Comparison of ENCODE assay signal across 8 cellular contexts in the genomic region with DNA sequence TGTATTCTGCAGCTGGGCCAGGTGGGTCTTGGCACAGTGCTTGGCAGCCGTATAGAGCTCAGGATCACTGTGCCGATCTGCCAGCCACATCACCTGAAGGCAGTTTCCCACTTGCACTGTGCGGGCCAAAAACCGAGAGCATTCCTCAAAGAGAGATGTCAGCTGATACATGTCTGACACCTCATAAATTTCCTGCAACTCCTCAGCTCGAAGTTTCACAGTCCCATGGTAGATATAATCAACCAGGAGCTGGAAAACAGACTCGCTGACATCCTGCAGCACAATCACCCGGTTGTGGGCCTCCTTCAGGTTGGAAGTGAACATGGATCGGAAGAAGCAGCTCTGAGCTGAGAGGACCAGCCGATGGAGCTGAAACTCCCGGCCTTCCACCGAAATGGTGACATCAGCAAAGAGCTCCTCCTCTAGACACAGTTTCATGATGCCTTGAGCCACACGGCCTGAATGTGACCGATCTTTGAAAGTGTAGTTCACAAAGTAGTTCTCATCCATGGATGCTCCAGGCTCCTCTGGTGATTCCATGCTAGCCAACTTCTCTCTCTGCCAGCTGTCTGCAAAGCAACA. TPM values are rescaled to one million over a fixed set of nuclear protein-coding genes. Genes with fewer than 3 reads are reported as not detected.
DNase-seq lines count a peak whose midpoint lies in the region; ATAC-seq and TF ChIP-seq lines count a peak whose summit lies in the region.

No MANE protein-coding gene starts in this region.

- H3K4me1 ChIP-seq in heart left ventricle: peaks cover 9 to 50% (median 36%) of the 10 kb centered on the region in 12 donors

- peaks cover 0 to 74% (median 69%) of the 10 kb centered on the region in 9 donors for H3K36me3 ChIP-seq in heart left ventricle

- intact Hi-C loops in heart left ventricle (cut with DNase I): loop anchor here in 1 of 10 donors (2.0 to 5.0 kb wide), 2 partner anchors 25 to 100 kb away; a partner anchor contains a TSS
- intact Hi-C loops in Right ventricle myocardium superior (cut with DNase I): no loop called here

- no peaks in the 10 kb centered on the region for H3K9me3 ChIP-seq in heart left ventricle

- ATAC-seq in heart left ventricle (no peak), Right ventricle myocardium superior (ENCODE audit: poor library complexity) (no peak)

- TF ChIP-seq POLR2A in heart left ventricle (IDR thresholded peaks at IDR 0.05): no peak

- 73 to 76% (median 74%) methylated on average over 13 of the region's 13 CpGs for WGBS in heart left ventricle, 4 donors

- H3K4me1 Mint-ChIP-seq in activated naive CD8-positive, alpha-beta T cell treated with anti-CD3 and anti-CD28 coated beads for 36 hours: peaks cover 32% of the 10 kb centered on the region
- peaks cover 16% of the 10 kb centered on the region for H3K4me1 Mint-ChIP-seq in type B pancreatic cell (ENCODE audit: unreplicated experiment)

- H3K4me3 ChIP-seq in heart left ventricle: peak overlapping the region in 9 of 12 donors; percentile 76 to 100 (median 96)

- H3K27ac Mint-ChIP-seq in activated naive CD8-positive, alpha-beta T cell treated with anti-CD3 and anti-CD28 coated beads for 36 hours: no peak overlapping the region
- peak overlapping the region; percentile 99 for H3K27ac Mint-ChIP-seq in type B pancreatic cell

- no peak for TF ChIP-seq CTCF in heart left ventricle (IDR thresholded peaks at IDR 0.05)
- no peak for TF ChIP-seq CTCF in type B pancreatic cell (conservative IDR thresholded peaks at IDR 0.05)

- no peak overlapping the region for H3K27ac ChIP-seq in heart left ventricle

- H3K9me3 Mint-ChIP-seq in activated naive CD8-positive, alpha-beta T cell treated with anti-CD3 and anti-CD28 coated beads for 36 hours: no peaks in the 10 kb centered on the region
- H3K9me3 Mint-ChIP-seq in type B pancreatic cell: no peaks in the 10 kb centered on the region

- H3K36me3 Mint-ChIP-seq in activated naive CD8-positive, alpha-beta T cell treated with anti-CD3 and anti-CD28 coated beads for 36 hours: peaks cover 41% of the 10 kb centered on the region
- H3K36me3 Mint-ChIP-seq in type B pancreatic cell: peaks cover 26% of the 10 kb centered on the region

- DNase-seq in heart left ventricle (no peak), Right ventricle myocardium superior (no peak), left kidney (ENCODE audit: low read depth, low spot score) (peak; percentile 45), type B pancreatic cell (ENCODE audit: extremely low spot score, unreplicated experiment) (no peak), germinal center (ENCODE audit: low spot score) (no peak)
- no peak for DNase-seq in activated naive CD8-positive, alpha-beta T cell treated with anti-CD3 and anti-CD28 coated beads for 36 hours
- DNase-seq in activated CD4-positive, alpha-beta T cell treated with anti-CD3 and anti-CD28 coated beads, Interleukin-2, amount 50 U/mL, for 4 hours: no peak
- no peak for DNase-seq in stimulated activated CD4-positive, alpha-beta T cell treated with anti-CD3 and anti-CD28 coated beads, Interleukin-15, amount 100 ng/mL, for 24 hours

- H3K27me3 Mint-ChIP-seq in activated naive CD8-positive, alpha-beta T cell treated with anti-CD3 and anti-CD28 coated beads for 36 hours: no peaks in the 10 kb centered on the region
- no peaks in the 10 kb centered on the region for H3K27me3 Mint-ChIP-seq in type B pancreatic cell

- peak overlapping the region; percentile 97 for H3K4me3 Mint-ChIP-seq in activated naive CD8-positive, alpha-beta T cell treated with anti-CD3 and anti-CD28 coated beads for 36 hours
- peak overlapping the region; percentile 99 for H3K4me3 Mint-ChIP-seq in type B pancreatic cell

- H3K27me3 ChIP-seq in heart left ventricle: no peaks in the 10 kb centered on the region

RNA-seq across cellular contexts. Expression of a gene that starts 1.2 kb away (rescaled TPM):
- total RNA-seq in heart left ventricle (10 to 100 TPM; 10.7 to 23.7 (median 15.7) TPM), Right ventricle myocardium superior (12.9 TPM), type B pancreatic cell (ENCODE audit: low replicate concordance) (14.5 and 18.0 TPM in 2 replicates)
- polyA plus RNA-seq in heart left ventricle: 10 to 100 TPM in 1 of 2 donors, 1 to 10 TPM in 1; 5.0 to 12.8 TPM
- total RNA-seq in activated naive CD8-positive, alpha-beta T cell treated with anti-CD3 and anti-CD28 coated beads for 36 hours: 10 to 100 TPM; 19.5 to 20.0 TPM

RNA-seq across cellular contexts. Expression of a gene that starts 1.3 kb away (rescaled TPM):
- total RNA-seq in heart left ventricle: 100 to 1,000 TPM; 134 to 310 (median 236) TPM
- polyA plus RNA-seq in heart left ventricle: 100 to 1,000 TPM; 222 to 478 TPM
- total RNA-seq in Right ventricle myocardium superior: 350 TPM
- total RNA-seq in activated naive CD8-positive, alpha-beta T cell treated with anti-CD3 and anti-CD28 coated beads for 36 hours: 100 to 1,000 TPM; 165 to 166 TPM
- total RNA-seq in type B pancreatic cell (ENCODE audit: low replicate concordance): 150 and 161 TPM in 2 replicates

RNA-seq across cellular contexts. Expression of a gene that starts 8.9 kb away (rescaled TPM):
- total RNA-seq in heart left ventricle: 1 to 10 TPM in 1 of 9 donors, under 1 TPM in 5, not detected in 3; 0.21 to 1.3 (median 0.39) TPM
- polyA plus RNA-seq in heart left ventricle: under 1 TPM in 1 of 2 donors, not detected in 1; 0.15 TPM
- total RNA-seq in Right ventricle myocardium superior: not detected
- not detected for total RNA-seq in activated naive CD8-positive, alpha-beta T cell treated with anti-CD3 and anti-CD28 coated beads for 36 hours
- total RNA-seq in type B pancreatic cell (ENCODE audit: low replicate concordance): 0.43 TPM in 1 of 2 replicates, not detected in the other

RNA-seq across cellular contexts. Expression of a gene that starts 12.2 kb away (rescaled TPM):
- total RNA-seq in heart left ventricle (10 to 100 TPM; 17.4 to 77.4 (median 22.7) TPM), Right ventricle myocardium superior (20.9 TPM), type B pancreatic cell (ENCODE audit: low replicate concordance) (43.6 and 58.4 TPM in 2 replicates)
- polyA plus RNA-seq in heart left ventricle: 10 to 100 TPM; 37.2 to 50.8 TPM
- total RNA-seq in activated naive CD8-positive, alpha-beta T cell treated with anti-CD3 and anti-CD28 coated beads for 36 hours: 10 to 100 TPM; 55.6 to 56.6 TPM

RNA-seq across cellular contexts. Expression of a gene that starts 16.7 kb away (rescaled TPM):
- 1 to 10 TPM in 2 of 9 donors, under 1 TPM in 6, not detected in 1; 0.23 to 1.5 (median 0.67) TPM for total RNA-seq in heart left ventricle
- under 1 TPM; 0.64 to 0.91 TPM for polyA plus RNA-seq in heart left ventricle
- total RNA-seq in Right ventricle myocardium superior: 0.48 TPM
- total RNA-seq in activated naive CD8-positive, alpha-beta T cell treated with anti-CD3 and anti-CD28 coated beads for 36 hours: not detected
- 0.43 and 11.7 TPM in 2 replicates for total RNA-seq in type B pancreatic cell (ENCODE audit: low replicate concordance)
